8 cellular contexts compared by ENCODE assay signal in the genomic region with DNA sequence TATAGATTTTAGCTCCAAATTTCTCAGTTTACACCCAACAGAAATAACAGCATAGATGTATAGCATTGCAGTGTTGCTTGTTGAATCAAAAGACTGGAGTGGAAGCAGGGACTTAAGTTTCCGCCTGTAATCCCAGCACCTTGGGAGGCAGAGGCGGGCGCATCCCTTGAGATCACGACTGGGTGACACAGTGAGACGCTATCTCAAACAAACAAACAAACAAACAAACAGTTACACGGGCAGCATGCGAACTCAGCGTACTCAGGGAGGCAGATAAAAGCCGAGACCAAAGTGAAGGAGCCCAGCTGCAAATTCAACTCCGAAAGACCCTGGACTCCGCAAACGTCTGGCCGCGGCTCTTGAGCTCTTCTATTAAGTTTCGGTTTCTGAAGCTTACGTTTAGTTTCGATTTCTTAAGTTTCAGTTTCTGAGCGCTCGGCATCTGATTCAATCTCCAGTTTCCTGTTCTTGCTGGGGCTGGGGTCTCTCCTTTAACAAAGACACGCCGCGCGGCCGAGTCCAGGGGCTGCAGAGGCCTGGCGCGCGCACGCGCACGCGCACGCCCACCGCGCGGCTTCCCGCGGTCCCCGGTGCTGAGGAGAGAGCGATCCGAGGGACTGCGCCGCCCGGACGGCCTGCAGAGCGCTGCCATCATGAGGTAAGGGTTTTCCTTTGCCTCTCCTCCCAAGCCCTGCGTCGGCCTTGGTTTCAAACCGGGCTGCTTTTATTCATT. TPM values are rescaled to one million over a fixed set of nuclear protein-coding genes. Genes with fewer than 3 reads are reported as not detected.
DNase-seq lines count a peak whose midpoint lies in the region; ATAC-seq and TF ChIP-seq lines count a peak whose summit lies in the region.

A gene with protein sequence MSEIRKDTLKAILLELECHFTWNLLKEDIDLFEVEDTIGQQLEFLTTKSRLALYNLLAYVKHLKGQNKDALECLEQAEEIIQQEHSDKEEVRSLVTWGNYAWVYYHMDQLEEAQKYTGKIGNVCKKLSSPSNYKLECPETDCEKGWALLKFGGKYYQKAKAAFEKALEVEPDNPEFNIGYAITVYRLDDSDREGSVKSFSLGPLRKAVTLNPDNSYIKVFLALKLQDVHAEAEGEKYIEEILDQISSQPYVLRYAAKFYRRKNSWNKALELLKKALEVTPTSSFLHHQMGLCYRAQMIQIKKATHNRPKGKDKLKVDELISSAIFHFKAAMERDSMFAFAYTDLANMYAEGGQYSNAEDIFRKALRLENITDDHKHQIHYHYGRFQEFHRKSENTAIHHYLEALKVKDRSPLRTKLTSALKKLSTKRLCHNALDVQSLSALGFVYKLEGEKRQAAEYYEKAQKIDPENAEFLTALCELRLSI (plus strand): TSS at position 423 of the 733 bp plus-strand sequence. CDS start 231 bp downstream, at position 654.

- peak; percentile 36 to 72 (median 53) for DNase-seq in CD4-positive, alpha-beta T cell
- DNase-seq in activated T-cell treated with anti-CD3 and anti-CD28 coated beads, Interleukin-2, amount 50 U/mL, for 4 hours = peak; percentile 44
- DNase-seq in mucosa of gallbladder (ENCODE audit: low spot score) = peak; percentile 65
- peak; percentile 50 for DNase-seq in stimulated activated CD8-positive, alpha-beta memory T cell treated with anti-CD3 and anti-CD28 coated beads, Interleukin-4, amount 100 ng/mL, for 24 hours (ENCODE audit: low read depth)

- H3K79me2 ChIP-seq in OCI-LY1 (ENCODE audit: insufficient read depth, low read length) = no peaks in the 10 kb centered on the region

- peak within 1 kb of the TSS; percentile 64 for H3K9ac ChIP-seq in OCI-LY1 (ENCODE audit: low read length)

- H3K9me3 Mint-ChIP-seq in CD4-positive, alpha-beta T cell = no peaks in the 10 kb centered on the region
- H3K9me3 Mint-ChIP-seq in activated T-cell treated with anti-CD3 and anti-CD28 coated beads, Interleukin-2, amount 50 U/mL, for 4 hours = no peaks in the 10 kb centered on the region

- peaks cover 36% of the 10 kb centered on the region for H3K36me3 Mint-ChIP-seq in CD4-positive, alpha-beta T cell (ENCODE audit: low read depth)
- H3K36me3 Mint-ChIP-seq in activated T-cell treated with anti-CD3 and anti-CD28 coated beads, Interleukin-2, amount 50 U/mL, for 4 hours (ENCODE audit: insufficient read depth) = peaks cover 13% of the 10 kb centered on the region

- ATAC-seq in CD4-positive, alpha-beta T cell (ENCODE audit: poor library complexity) = peak; percentile 74
- ATAC-seq in GM19395 (IDR thresholded peaks at IDR 0.05; ENCODE audit: unreplicated experiment) (peak; percentile 84), HG03521 (IDR thresholded peaks at IDR 0.05; ENCODE audit: unreplicated experiment) (peak; percentile 79)
- peak; percentile 78 to 80 for ATAC-seq in activated T-cell treated with anti-CD3 and anti-CD28 coated beads, Interleukin-2, amount 50 U/mL, for 4 hours

- H3K4me3 ChIP-seq in OCI-LY1 (ENCODE audit: low read depth, low read length, poor library complexity, severe bottlenecking) = peak within 1 kb of the TSS; percentile 64
- H3K4me3 ChIP-seq in esophagus (ENCODE audit: low read depth in 1 of 2, low read length in 2 of 2) = peak within 1 kb of the TSS; percentile 69 to 74

- peaks cover 72% of the 10 kb centered on the region for H3K4me1 Mint-ChIP-seq in CD4-positive, alpha-beta T cell (ENCODE audit: low read depth)
- H3K4me1 Mint-ChIP-seq in activated T-cell treated with anti-CD3 and anti-CD28 coated beads, Interleukin-2, amount 50 U/mL, for 4 hours (ENCODE audit: low read depth) = peaks cover 59% of the 10 kb centered on the region

- CTCF ChIA-PET in CD4-positive, alpha-beta T cell (lab: Charles Lee) = interaction anchor here (1.1 to 1.4 kb wide), 2 partner anchors 12 to 162 kb away, joined by 3 to 4 read pairs; a partner anchor contains a TSS

- peak within 1 kb of the TSS; percentile 96 for H3K4me3 Mint-ChIP-seq in CD4-positive, alpha-beta T cell
- peak within 1 kb of the TSS; percentile 96 for H3K4me3 Mint-ChIP-seq in activated T-cell treated with anti-CD3 and anti-CD28 coated beads, Interleukin-2, amount 50 U/mL, for 4 hours

- H3K27me3 Mint-ChIP-seq in CD4-positive, alpha-beta T cell = no peaks in the 10 kb centered on the region
- H3K27me3 Mint-ChIP-seq in activated T-cell treated with anti-CD3 and anti-CD28 coated beads, Interleukin-2, amount 50 U/mL, for 4 hours (ENCODE audit: low read depth) = no peaks in the 10 kb centered on the region

- H3K27ac Mint-ChIP-seq in CD4-positive, alpha-beta T cell = peak within 1 kb of the TSS; percentile 99

- H3K4me2 ChIP-seq in OCI-LY1 (ENCODE audit: low read length) = peak within 1 kb of the TSS; percentile 84

- no peaks in the 10 kb centered on the region for H3F3A ChIP-seq in OCI-LY1 (ENCODE audit: insufficient read depth, low read length)

- H4K20me1 ChIP-seq in OCI-LY1 (ENCODE audit: insufficient read depth, low read length) = no peaks in the 10 kb centered on the region

- peak within 1 kb of the TSS; percentile 92 for H3K27ac ChIP-seq in CD4-positive, alpha-beta T cell (ENCODE audit: low read depth, low read length)
- H3K27ac ChIP-seq in OCI-LY1 (ENCODE audit: low read depth, low read length, poor library complexity, severe bottlenecking) = no peak within 1 kb of the TSS
- peak within 1 kb of the TSS; percentile 88 to 95 for H3K27ac ChIP-seq in esophagus (ENCODE audit: low read depth in 2 of 2, low read length in 1 of 2)

- H3K9me3 ChIP-seq in CD4-positive, alpha-beta T cell (ENCODE audit: control insufficient read depth, low read length) = no peaks in the 10 kb centered on the region
- no peaks in the 10 kb centered on the region for H3K9me3 ChIP-seq in OCI-LY1 (ENCODE audit: low read length)
- H3K9me3 ChIP-seq in esophagus (ENCODE audit: control insufficient read depth in 2 of 2, insufficient read depth in 1 of 2, low read depth in 1 of 2, low read length in 1 of 2) = no peaks in the 10 kb centered on the region

- H3K9me2 ChIP-seq in OCI-LY1 (ENCODE audit: low read depth, low read length) = no peaks in the 10 kb centered on the region

- 0 to 1% methylated on average over 48 of the region's 48 CpGs for WGBS in esophagus, 2 donors

- H3K36me3 ChIP-seq in OCI-LY1 (ENCODE audit: insufficient read depth, low read length) (no peaks in the 10 kb centered on the region), esophagus (ENCODE audit: control insufficient read depth in 2 of 2, insufficient read depth in 2 of 2, low read length in 1 of 2) (no peaks in the 10 kb centered on the region)

- intact Hi-C loops in CD4-positive, alpha-beta T cell (cut with DNase I, micrococcal nuclease) = loop anchor here (1.0 to 10.0 kb wide), 8 partner anchors 22 to 420 kb away; a partner anchor contains a TSS

- POLR2A ChIA-PET in CD4-positive, alpha-beta T cell (lab: Charles Lee) = interaction anchor here (0.7 to 4.3 kb wide), 32 partner anchors 9 to 1749 kb away, joined by 3 to 123 read pairs (median 5); a partner anchor contains a TSS

- TF ChIP-seq CTCF in CD4-positive, alpha-beta T cell (IDR thresholded peaks at IDR 0.05) = no peak
- no peak for TF ChIP-seq CTCF in OCI-LY1 (IDR thresholded peaks at IDR 0.05; ENCODE audit: low read length)

- H3K27me3 ChIP-seq in CD4-positive, alpha-beta T cell (ENCODE audit: control insufficient read depth, insufficient read depth, low read length) = no peaks in the 10 kb centered on the region
- no peaks in the 10 kb centered on the region for H3K27me3 ChIP-seq in OCI-LY1 (ENCODE audit: insufficient read depth, low read length)
- no peaks in the 10 kb centered on the region for H3K27me3 ChIP-seq in esophagus (ENCODE audit: control insufficient read depth in 1 of 2, insufficient read depth in 2 of 2, low read length in 2 of 2)

- H2AFZ ChIP-seq in OCI-LY1 (ENCODE audit: low read length) = 0 out of 2 replicates have a peak within 1 kb of the TSS, but pooled peaks have one; percentile 79

- H3K4me1 ChIP-seq in OCI-LY1 (ENCODE audit: insufficient read depth, low read length, severe bottlenecking) (peaks cover 5% of the 10 kb centered on the region), esophagus (ENCODE audit: control insufficient read depth in 2 of 2, insufficient read depth in 2 of 2, low read length in 1 of 2) (peaks cover 0 to 2% of the 10 kb centered on the region in 2 donors)

RNA-seq across cellular contexts. Expression of the gene that starts here (rescaled TPM):
- total RNA-seq in CD4-positive, alpha-beta T cell = 10 to 100 TPM; 25.2 to 25.9 TPM
- 10 to 100 TPM in 2 of 3 donors, 1 to 10 TPM in 1; 7.8 to 11.9 (median 10.7) TPM for total RNA-seq in activated T-cell treated with anti-CD3 and anti-CD28 coated beads, Interleukin-2, amount 50 U/mL, for 4 hours
- polyA plus RNA-seq in esophagus = 1 to 10 TPM; 3.4 to 4.8 TPM
- total RNA-seq in mucosa of gallbladder = 14.7 TPM
